ENCODE assay signal across 18 cellular contexts in the genomic region with DNA sequence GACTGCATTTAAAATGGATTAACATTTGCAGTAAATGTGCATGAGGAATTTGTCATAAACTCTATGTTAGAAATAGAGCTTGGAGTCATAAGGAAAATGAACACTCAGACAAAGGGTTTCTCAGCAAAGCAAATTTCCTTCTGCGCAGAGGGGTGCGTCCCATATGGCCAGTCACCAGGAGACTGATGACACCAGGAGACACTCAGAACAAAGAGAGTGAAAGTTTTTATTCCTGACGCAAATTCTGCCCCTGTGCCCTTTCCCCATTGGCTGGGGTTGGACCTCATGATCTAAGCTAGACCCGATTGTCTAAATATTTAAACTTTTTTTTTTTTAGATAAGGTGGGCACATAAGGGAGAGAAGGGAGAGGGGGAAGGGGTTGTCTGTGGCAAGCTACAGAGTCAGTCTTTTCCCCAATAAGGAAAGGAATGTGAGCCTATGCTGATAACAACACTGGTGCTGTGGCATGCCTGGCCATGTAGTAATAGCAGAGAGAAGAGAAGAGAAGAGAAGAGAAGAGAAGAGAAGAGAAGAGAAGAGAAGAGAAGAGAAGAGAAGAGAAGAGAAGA.
"Had no signal": no experiment of that assay in that cellular context is flagged by ENCODE, and none has a peak within 500 bp of the region (broad histone marks: within the 10 kb centered on the region; RNA-seq: fewer than 3 reads in every experiment).

No MANE protein-coding gene starts in this region.

- H3K4me3 Mint-ChIP-seq: activated naive CD4-positive, alpha-beta T cell treated with anti-CD3 and anti-CD28 coated beads for 36 hours; activated T-helper 17 cell treated with anti-CD3 and anti-CD28 coated beads, Interleukin-2, amount 50 U/mL, for 72 hours; nephron progenitor cell; stimulated activated naive CD8-positive, alpha-beta T cell treated with anti-CD3 and anti-CD28 coated beads, Interleukin-15, amount 100 ng/mL, for 72 hours had no signal

- H3K4me1 Mint-ChIP-seq: activated T-helper 17 cell treated with anti-CD3 and anti-CD28 coated beads, Interleukin-2, amount 50 U/mL, for 72 hours; stimulated activated naive CD8-positive, alpha-beta T cell treated with anti-CD3 and anti-CD28 coated beads, Interleukin-15, amount 100 ng/mL, for 72 hours had no signal

- H3K4me3 ChIP-seq: left lung, psoas muscle, testis had no signal

- H3K4me1 ChIP-seq: left lung, psoas muscle, testis had no signal

- H3K27ac ChIP-seq: left lung, psoas muscle, testis had no signal

- H3K27me3 Mint-ChIP-seq: activated T-helper 17 cell treated with anti-CD3 and anti-CD28 coated beads, Interleukin-2, amount 50 U/mL, for 72 hours; stimulated activated naive CD8-positive, alpha-beta T cell treated with anti-CD3 and anti-CD28 coated beads, Interleukin-15, amount 100 ng/mL, for 72 hours had no signal

- H3K4me2 ChIP-seq: SK-N-SH had no signal

- H3K27me3 ChIP-seq: left lung, testis had no signal

- H3K9me3 Mint-ChIP-seq: nephron progenitor cell had no signal

- FAIRE-seq: colon, keratinocyte, urothelium cell line had no signal

- H3K9ac ChIP-seq: SK-N-SH had no signal

- H3K9me3 ChIP-seq: psoas muscle, testis had no signal

- H3K27ac Mint-ChIP-seq: activated naive CD4-positive, alpha-beta T cell treated with anti-CD3 and anti-CD28 coated beads for 36 hours; activated T-helper 17 cell treated with anti-CD3 and anti-CD28 coated beads, Interleukin-2, amount 50 U/mL, for 72 hours; nephron progenitor cell; stimulated activated naive CD8-positive, alpha-beta T cell treated with anti-CD3 and anti-CD28 coated beads, Interleukin-15, amount 100 ng/mL, for 72 hours had no signal

- H3K36me3 ChIP-seq: left lung had no signal

- DNase-seq: activated CD4-positive, CD25-positive, alpha-beta regulatory T cell treated with anti-CD3 and anti-CD28 coated beads, Interleukin-2, amount 50 U/mL, for 72 hours; activated naive CD4-positive, alpha-beta T cell treated with anti-CD3 and anti-CD28 coated beads for 36 hours; caudate nucleus; foreskin fibroblast; head of caudate nucleus; left lung; nephron progenitor cell; psoas muscle; SK-N-SH; stimulated activated CD4-positive, alpha-beta T cell treated with anti-CD3 and anti-CD28 coated beads, Interleukin-1b, Interleukin-23, amount 100 ng/mL, for 48 hours; stimulated activated naive CD8-positive, alpha-beta T cell treated with anti-CD3 and anti-CD28 coated beads, Interleukin-15, amount 100 ng/mL, for 72 hours; T-helper 1 cell; T1000; testis had no signal
